1 cellular context compared by ENCODE assay signal in the genomic region with DNA sequence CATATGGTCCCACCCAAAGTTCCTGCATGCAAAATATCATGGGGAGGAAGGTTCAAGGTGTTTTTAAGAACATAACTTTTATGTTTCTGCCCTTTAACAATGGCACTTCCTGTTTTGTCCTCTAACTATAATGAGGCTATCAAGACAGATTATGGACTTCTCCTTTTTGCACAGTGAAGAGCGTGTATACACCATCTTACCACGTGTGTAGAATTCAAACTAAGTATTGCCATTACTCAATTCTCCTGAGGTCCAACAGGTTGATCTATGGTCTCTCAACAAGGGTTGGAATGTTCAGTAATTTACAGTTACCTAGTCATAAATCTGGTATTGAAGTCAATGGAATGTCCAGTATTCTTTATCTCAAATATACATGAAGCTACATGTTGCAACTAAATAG.
TF ChIP-seq lines count a peak whose summit lies in the region.

No MANE protein-coding gene starts in this region.

TF ChIP-seq in HCT116, 20 proteins besides CTCF, POLR2A, EP300 and RAD21 (continued from another document):
- TF ChIP-seq EGR1 (IDR thresholded peaks at IDR 0.05; ENCODE audit: low read depth) = no peak
- no peak for TF ChIP-seq ZFX (IDR thresholded peaks at IDR 0.05)
